Comparison of ENCODE assay signal across 1 cellular context in the genomic region with DNA sequence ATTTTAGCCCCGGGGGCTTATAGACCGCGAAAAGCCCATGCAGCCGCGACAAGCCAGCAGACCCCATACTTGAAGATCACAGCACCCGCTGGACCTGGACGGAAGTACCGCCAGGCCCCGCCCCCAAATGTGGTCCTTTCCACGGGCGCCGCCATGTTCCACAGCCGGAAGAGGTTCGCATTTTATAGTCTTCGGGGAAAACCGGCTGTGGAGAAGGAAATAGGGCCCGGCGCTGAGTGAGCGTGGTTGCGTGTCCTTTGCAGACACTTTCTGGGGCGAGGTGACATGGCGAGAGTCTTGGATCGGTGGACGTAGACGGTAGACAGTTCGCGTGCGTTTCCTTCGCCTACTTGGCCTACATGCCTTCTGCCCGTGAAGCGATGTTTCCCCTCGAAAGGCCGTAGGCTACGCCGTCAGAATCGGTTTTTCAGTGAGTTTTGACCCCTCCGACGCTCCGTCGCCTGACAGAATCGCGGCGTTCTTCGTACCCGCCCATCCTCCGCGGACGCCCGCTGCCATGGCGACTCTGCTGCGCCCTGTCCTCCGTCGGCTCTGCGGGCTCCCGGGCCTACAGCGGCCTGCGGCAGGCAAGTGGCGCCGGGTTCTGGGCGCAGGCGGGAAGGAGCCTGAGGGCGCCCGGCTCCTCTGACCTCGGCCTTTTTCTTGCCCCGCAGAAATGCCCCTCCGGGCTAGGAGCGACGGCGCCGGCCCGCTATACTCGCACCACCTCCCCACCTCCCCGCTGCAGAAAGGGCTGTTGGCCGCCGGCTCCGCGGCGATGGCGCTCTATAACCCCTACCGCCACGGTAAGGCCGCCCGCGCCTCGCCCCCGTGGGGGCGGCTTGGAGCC.
A peak's percentile ranks its signal among the peaks of the same experiment; 100 is the strongest.
TF ChIP-seq lines count a peak whose summit lies in the region.

A gene (plus strand): TSS at position 498 of the 850 bp plus-strand sequence. CDS start 20 bp downstream, at position 518.
A gene with protein sequence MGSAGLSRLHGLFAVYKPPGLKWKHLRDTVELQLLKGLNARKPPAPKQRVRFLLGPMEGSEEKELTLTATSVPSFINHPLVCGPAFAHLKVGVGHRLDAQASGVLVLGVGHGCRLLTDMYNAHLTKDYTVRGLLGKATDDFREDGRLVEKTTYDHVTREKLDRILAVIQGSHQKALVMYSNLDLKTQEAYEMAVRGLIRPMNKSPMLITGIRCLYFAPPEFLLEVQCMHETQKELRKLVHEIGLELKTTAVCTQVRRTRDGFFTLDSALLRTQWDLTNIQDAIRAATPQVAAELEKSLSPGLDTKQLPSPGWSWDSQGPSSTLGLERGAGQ (minus strand): TSS at position 106 of the 850 bp plus-strand sequence. CDS start 39 bp downstream, at position 67.

TF ChIP-seq in K562, 482 proteins besides CTCF, POLR2A, EP300 and RAD21 (continued from another document):
- TF ChIP-seq, protein P1, sequence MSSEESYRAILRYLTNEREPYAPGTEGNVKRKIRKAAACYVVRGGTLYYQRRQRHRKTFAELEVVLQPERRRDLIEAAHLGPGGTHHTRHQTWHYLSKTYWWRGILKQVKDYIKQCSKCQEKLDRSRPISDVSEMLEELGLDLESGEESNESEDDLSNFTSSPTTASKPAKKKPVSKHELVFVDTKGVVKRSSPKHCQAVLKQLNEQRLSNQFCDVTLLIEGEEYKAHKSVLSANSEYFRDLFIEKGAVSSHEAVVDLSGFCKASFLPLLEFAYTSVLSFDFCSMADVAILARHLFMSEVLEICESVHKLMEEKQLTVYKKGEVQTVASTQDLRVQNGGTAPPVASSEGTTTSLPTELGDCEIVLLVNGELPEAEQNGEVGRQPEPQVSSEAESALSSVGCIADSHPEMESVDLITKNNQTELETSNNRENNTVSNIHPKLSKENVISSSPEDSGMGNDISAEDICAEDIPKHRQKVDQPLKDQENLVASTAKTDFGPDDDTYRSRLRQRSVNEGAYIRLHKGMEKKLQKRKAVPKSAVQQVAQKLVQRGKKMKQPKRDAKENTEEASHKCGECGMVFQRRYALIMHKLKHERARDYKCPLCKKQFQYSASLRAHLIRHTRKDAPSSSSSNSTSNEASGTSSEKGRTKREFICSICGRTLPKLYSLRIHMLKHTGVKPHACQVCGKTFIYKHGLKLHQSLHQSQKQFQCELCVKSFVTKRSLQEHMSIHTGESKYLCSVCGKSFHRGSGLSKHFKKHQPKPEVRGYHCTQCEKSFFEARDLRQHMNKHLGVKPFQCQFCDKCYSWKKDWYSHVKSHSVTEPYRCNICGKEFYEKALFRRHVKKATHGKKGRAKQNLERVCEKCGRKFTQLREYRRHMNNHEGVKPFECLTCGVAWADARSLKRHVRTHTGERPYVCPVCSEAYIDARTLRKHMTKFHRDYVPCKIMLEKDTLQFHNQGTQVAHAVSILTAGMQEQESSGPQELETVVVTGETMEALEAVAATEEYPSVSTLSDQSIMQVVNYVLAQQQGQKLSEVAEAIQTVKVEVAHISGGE (CRISPR knock-in tag; IDR thresholded peaks at IDR 0.05), result peak in 2 of 3 experiments; percentile 99; a peak in 4 of 6 replicates
- TF ChIP-seq BRCA1 (IDR thresholded peaks at IDR 0.05), result no peak
- no peak for TF ChIP-seq BRCA1 (CRISPR knock-in tag; IDR thresholded peaks at IDR 0.05)
- no peak for TF ChIP-seq ZNF717 (CRISPR knock-in tag; IDR thresholded peaks at IDR 0.05)
- TF ChIP-seq RB1 (IDR thresholded peaks at IDR 0.05; ENCODE audit: low read depth), result no peak
- TF ChIP-seq BRF1 (IDR thresholded peaks at IDR 0.05; ENCODE audit: borderline replicate concordance, extremely low read depth, insufficient read length), result no peak
- no peak; the same call in 1 of the 2 replicates for TF ChIP-seq ZNF274 (IDR thresholded peaks at IDR 0.05; ENCODE audit: borderline replicate concordance, low read depth, low read length)
- TF ChIP-seq ZNF133 (CRISPR knock-in tag; IDR thresholded peaks at IDR 0.05), result 0 out of 2 replicates have a peak, but pooled peaks have one; percentile 11
